ENCODE assay signal across 8 cellular contexts in genomic region chr15:64893481-64894394, GRCh38. TPM values are rescaled to one million over a fixed set of nuclear protein-coding genes. Genes with fewer than 3 reads are reported as not detected.
A peak's percentile ranks its signal among the peaks of the same experiment; 100 is the strongest.
DNase-seq lines count a peak whose midpoint lies in the region; ATAC-seq and TF ChIP-seq lines count a peak whose summit lies in the region.

No MANE protein-coding gene starts in this region.

- H3K4me1 Mint-ChIP-seq in activated CD4-positive, alpha-beta memory T cell treated with anti-CD3 and anti-CD28 coated beads, Interleukin-2, amount 10 ng/mL, durations not matched to agents 7 days and 5 days = peaks cover 72% of the 10 kb centered on the region

- H3K4me1 ChIP-seq in lower lobe of right lung = peaks cover 73% of the 10 kb centered on the region

- DNase-seq in GM10248 (ENCODE audit: extremely low spot score) = peak; percentile 94
- peak; percentile 66 for DNase-seq in HFF-Myc (ENCODE audit: extremely low read depth, low read depth)
- DNase-seq in NCI-H146 (lab: John Stamatoyannopoulos, UW) = peak; percentile 96
- DNase-seq in activated CD4-positive, alpha-beta memory T cell treated with anti-CD3 and anti-CD28 coated beads, Interleukin-2, amount 10 ng/mL, durations not matched to agents 7 days and 5 days = peak; percentile 98
- DNase-seq in ecto neural progenitor cell (ENCODE audit: low spot score) = peak; percentile 93
- peak; percentile 95 for DNase-seq in lower lobe of right lung
- peak; percentile 96 to 97 for DNase-seq in stimulated activated CD4-positive, alpha-beta T cell treated with anti-CD3 and anti-CD28 coated beads, Interleukin-4, amount 100 ng/mL, for 4 hours
- DNase-seq in NCI-H748 (lab: John Stamatoyannopoulos, UW; ENCODE audit: unreplicated experiment) = no peak

- H3K27me3 ChIP-seq in lower lobe of right lung (ENCODE audit: low read depth) = no peaks in the 10 kb centered on the region

- no peaks in the 10 kb centered on the region for H3K9me3 ChIP-seq in lower lobe of right lung

- no peaks in the 10 kb centered on the region for H3K36me3 ChIP-seq in lower lobe of right lung

- H3K9me3 Mint-ChIP-seq in activated CD4-positive, alpha-beta memory T cell treated with anti-CD3 and anti-CD28 coated beads, Interleukin-2, amount 10 ng/mL, durations not matched to agents 7 days and 5 days = no peaks in the 10 kb centered on the region

- peak overlapping the region; percentile 91 for H3K27ac ChIP-seq in lower lobe of right lung

- POLR2A ChIA-PET in GM10248 (lab: Yijun Ruan, JAX) = interaction anchor here (0.9 to 3.7 kb wide), 12 partner anchors 10 to 412 kb away, joined by 3 to 24 read pairs (median 8); partner anchors contain the start of genes PIF1 and RNU5B-1
- POLR2A ChIA-PET in activated CD4-positive, alpha-beta memory T cell treated with anti-CD3 and anti-CD28 coated beads, Interleukin-2, amount 10 ng/mL, durations not matched to agents 7 days and 5 days (lab: Charles Lee) = interaction anchor here (0.7 to 6.3 kb wide), 45 partner anchors 10 to 1703 kb away, joined by 3 to 182 read pairs (median 5); partner anchors contain the start of genes ANKDD1A, CIAO2A, PARP16 and PIF1

- CTCF ChIA-PET in GM10248 (lab: Yijun Ruan, JAX) = interaction anchor here (0.6 to 5.9 kb wide), 19 partner anchors 11 to 166 kb away, joined by 3 to 50 read pairs (median 4); partner anchors contain the start of genes PIF1 and PLEKHO2
- CTCF ChIA-PET in activated CD4-positive, alpha-beta memory T cell treated with anti-CD3 and anti-CD28 coated beads, Interleukin-2, amount 10 ng/mL, durations not matched to agents 7 days and 5 days (lab: Charles Lee) = interaction anchor here (0.8 to 6.2 kb wide), 16 partner anchors 10 to 203 kb away, joined by 3 to 105 read pairs (median 8); partner anchors contain the start of gene PIF1

- intact Hi-C loops in lower lobe of right lung (cut with DNase I) = no loop called here

- H3K4me3 Mint-ChIP-seq in activated CD4-positive, alpha-beta memory T cell treated with anti-CD3 and anti-CD28 coated beads, Interleukin-2, amount 10 ng/mL, durations not matched to agents 7 days and 5 days = peak overlapping the region; percentile 82

- no peaks in the 10 kb centered on the region for H3K27me3 Mint-ChIP-seq in activated CD4-positive, alpha-beta memory T cell treated with anti-CD3 and anti-CD28 coated beads, Interleukin-2, amount 10 ng/mL, durations not matched to agents 7 days and 5 days

- H3K4me3 ChIP-seq in HFF-Myc (replicated peaks; ENCODE audit: low read depth, low read length) (no peak overlapping the region), lower lobe of right lung (peak overlapping the region; percentile 46)

- H3K36me3 Mint-ChIP-seq in activated CD4-positive, alpha-beta memory T cell treated with anti-CD3 and anti-CD28 coated beads, Interleukin-2, amount 10 ng/mL, durations not matched to agents 7 days and 5 days (ENCODE audit: low read depth) = peaks cover 15% of the 10 kb centered on the region

- no peak for TF ChIP-seq CTCF in GM10248 (IDR thresholded peaks at IDR 0.05; ENCODE audit: control extremely low read depth, extremely low read depth, low read depth, missing control alignments)
- TF ChIP-seq CTCF in HFF-Myc (IDR thresholded peaks at IDR 0.05; ENCODE audit: low read depth, low read length, missing control alignments) = no peak
- TF ChIP-seq CTCF in lower lobe of right lung (IDR thresholded peaks at IDR 0.05) = no peak

- peak overlapping the region; percentile 99 for H3K27ac Mint-ChIP-seq in activated CD4-positive, alpha-beta memory T cell treated with anti-CD3 and anti-CD28 coated beads, Interleukin-2, amount 10 ng/mL, durations not matched to agents 7 days and 5 days

- peak; percentile 86 to 89 for ATAC-seq in lower lobe of right lung

RNA-seq across cellular contexts. Expression of gene ANKDD1A, which starts 18.0 kb away (rescaled TPM):
- total RNA-seq in activated CD4-positive, alpha-beta memory T cell treated with anti-CD3 and anti-CD28 coated beads, Interleukin-2, amount 10 ng/mL, durations not matched to agents 7 days and 5 days = 10 to 100 TPM; 14.2 to 15.1 TPM
- total RNA-seq in lower lobe of right lung = 5.0 TPM

RNA-seq across cellular contexts. Expression of gene PLEKHO2, which starts 52.0 kb away (rescaled TPM):
- 10 to 100 TPM; 32.9 to 33.1 TPM for total RNA-seq in activated CD4-positive, alpha-beta memory T cell treated with anti-CD3 and anti-CD28 coated beads, Interleukin-2, amount 10 ng/mL, durations not matched to agents 7 days and 5 days
- total RNA-seq in lower lobe of right lung = 68.3 TPM
